16 cellular contexts compared by ENCODE assay signal in the genomic region with DNA sequence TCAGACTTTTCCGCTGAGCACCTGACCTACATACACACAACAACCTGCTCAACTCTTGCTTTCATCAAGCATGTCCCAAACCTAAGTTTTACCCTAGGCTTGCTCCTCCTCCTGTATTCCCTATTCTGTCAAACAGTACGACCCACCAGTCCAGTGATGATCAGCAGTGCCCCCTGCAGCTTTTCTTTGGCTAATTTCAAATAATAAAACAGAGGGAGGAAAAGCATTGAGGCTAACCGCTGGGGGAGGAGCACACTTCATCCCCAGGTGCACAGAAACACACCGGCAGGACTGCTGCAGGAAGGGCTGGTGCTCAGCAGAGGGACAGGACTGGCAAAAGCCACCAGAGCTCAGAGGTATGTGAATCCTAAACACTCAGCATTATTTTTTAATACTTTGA. TPM values are rescaled to one million over a fixed set of nuclear protein-coding genes. Genes with fewer than 3 reads are reported as not detected.
DNase-seq lines count a peak whose midpoint lies in the region; ATAC-seq and TF ChIP-seq lines count a peak whose summit lies in the region.
"Had no signal": no experiment of that assay in that cellular context is flagged by ENCODE, and none has a peak within 500 bp of the region (broad histone marks: within the 10 kb centered on the region; RNA-seq: fewer than 3 reads in every experiment).

No MANE protein-coding gene starts in this region.

- no peak overlapping the region for H3K4me3 ChIP-seq in BE2C (ENCODE audit: low read depth, low read length)
- no peak overlapping the region for H3K4me3 ChIP-seq in Loucy (ENCODE audit: low read length, poor library complexity, severe bottlenecking)
- no peak overlapping the region for H3K4me3 ChIP-seq in brain microvascular endothelial cell (ENCODE audit: low read depth, low read length)

- TF ChIP-seq CTCF in BE2C (IDR thresholded peaks at IDR 0.05; ENCODE audit: low read depth, low read length) = peak; percentile 45
- peak; percentile 43; the same call in 1 of the 2 replicates for TF ChIP-seq CTCF in Loucy (conservative IDR thresholded peaks at IDR 0.05; ENCODE audit: low read length)
- peak; percentile 24 for TF ChIP-seq CTCF in brain microvascular endothelial cell (IDR thresholded peaks at IDR 0.05; ENCODE audit: low read depth, low read length, missing control alignments)
- no peak for TF ChIP-seq CTCF in neural crest cell (conservative IDR thresholded peaks at IDR 0.05)

- H3K27me3 ChIP-seq in BE2C (no peaks in the 10 kb centered on the region), Loucy (ENCODE audit: insufficient read depth, low read length, poor library complexity, severe bottlenecking) (no peaks in the 10 kb centered on the region), brain microvascular endothelial cell (replicated peaks) (no peaks in the 10 kb centered on the region)

- H4K20me1 ChIP-seq in Loucy (ENCODE audit: insufficient read depth, low read length, poor library complexity, severe bottlenecking) = no peaks in the 10 kb centered on the region

- no peaks in the 10 kb centered on the region for H3K79me2 ChIP-seq in Loucy (ENCODE audit: insufficient read depth, low read length)

- in situ Hi-C loops in brain microvascular endothelial cell (cut with HindIII; ENCODE audit: low pct_ligation_motif_present, low sequenced_read_pairs) = no loop called here

- no peak overlapping the region for H3K4me3 Mint-ChIP-seq in neural crest cell
- H3K4me3 Mint-ChIP-seq: B cell; CD4-positive, alpha-beta memory T cell had no signal

- no peak overlapping the region for H2AFZ ChIP-seq in Loucy (ENCODE audit: low read length)

- H3K36me3 Mint-ChIP-seq in neural crest cell (ENCODE audit: low read depth) = peaks cover 49% of the 10 kb centered on the region

- H3K9me3 ChIP-seq in BE2C (no peaks in the 10 kb centered on the region), Loucy (ENCODE audit: insufficient read depth, low read depth, low read length) (no peaks in the 10 kb centered on the region; the same call in 1 of the 2 replicates)

- H3K4me1 ChIP-seq in BE2C (peaks cover 12% of the 10 kb centered on the region), Loucy (ENCODE audit: insufficient read depth, low read length, poor library complexity, severe bottlenecking) (no peaks in the 10 kb centered on the region)

- DNase-seq in BE2C (no peak), brain microvascular endothelial cell (no peak), neural crest cell (ENCODE audit: low read depth, low spot score) (no peak), cardiac septum (ENCODE audit: low spot score) (no peak)
- DNase-seq: CD4-positive, alpha-beta memory T cell; DMS79 treated with DMSO at 0.1 percent for 48 hours; GDM1; MV-4-11; NCI-H1436; NCI-H69; NK-92 treated with Interleukin-12 subunit alpha and Interleukin-12 subunit beta, amount 100 ng/mL, for 24 hours; OCI-M1 had no signal

- no peak overlapping the region for H3K4me2 ChIP-seq in Loucy (ENCODE audit: low read depth, low read length, poor library complexity, severe bottlenecking)

- H3K9me2 ChIP-seq in Loucy (replicated peaks; ENCODE audit: low read depth, low read length) = no peaks in the 10 kb centered on the region

- no peaks in the 10 kb centered on the region for H3K4me1 Mint-ChIP-seq in neural crest cell
- H3K4me1 Mint-ChIP-seq: B cell; CD4-positive, alpha-beta memory T cell had no signal

- peak overlapping the region; percentile 29 for H3K27ac Mint-ChIP-seq in neural crest cell (ENCODE audit: unreplicated experiment)
- H3K27ac Mint-ChIP-seq: B cell had no signal

- peaks cover 64% of the 10 kb centered on the region for H3K36me3 ChIP-seq in BE2C
- H3K36me3 ChIP-seq in Loucy (ENCODE audit: insufficient read depth, low read length) = peaks cover 59% of the 10 kb centered on the region
- H3K36me3 ChIP-seq in brain microvascular endothelial cell (replicated peaks) = peaks cover 31% of the 10 kb centered on the region

- H3K27me3 Mint-ChIP-seq in neural crest cell (ENCODE audit: low read depth) = no peaks in the 10 kb centered on the region
- H3K27me3 Mint-ChIP-seq: B cell; CD4-positive, alpha-beta memory T cell had no signal

- no peak overlapping the region for H3K27ac ChIP-seq in brain microvascular endothelial cell

- intact Hi-C loops in cardiac septum (cut with DNase I) = loop anchor here (5.0 to 10.0 kb wide), 3 partner anchors 32 to 610 kb away; a partner anchor contains a TSS

- H3K9me3 Mint-ChIP-seq in neural crest cell = peaks cover 11% of the 10 kb centered on the region

- no peak overlapping the region for H3K9ac ChIP-seq in Loucy (ENCODE audit: low read depth, low read length, poor library complexity, severe bottlenecking)

- no peaks in the 10 kb centered on the region for H3F3A ChIP-seq in Loucy (ENCODE audit: low read depth)

- no peak for ATAC-seq in HG03439 (IDR thresholded peaks at IDR 0.05; ENCODE audit: unreplicated experiment)
- ATAC-seq in GM21390 (IDR thresholded peaks at IDR 0.05; ENCODE audit: unreplicated experiment) = no peak

RNA-seq across cellular contexts. Expression of a gene that starts 21.2 kb away (rescaled TPM):
- 36.3 TPM for polyA plus RNA-seq in BE2C (2012; ENCODE audit: insufficient read depth, insufficient read length, low read depth)
- total RNA-seq in neural crest cell (28.5 and 28.9 TPM in 2 replicates), cardiac septum (18.7 TPM)
